In genomic region chr13:102487330-102487729, GRCh38 we compare ENCODE assay signal across 19 cellular contexts.
"Had no signal": no experiment of that assay in that cellular context is flagged by ENCODE, and none has a peak within 500 bp of the region (broad histone marks: within the 10 kb centered on the region; RNA-seq: fewer than 3 reads in every experiment).

No MANE protein-coding gene starts in this region.

- H3K4me3 ChIP-seq: dorsolateral prefrontal cortex, mucosa of descending colon, spleen, transverse colon had no signal

- H3K27me3 Mint-ChIP-seq: stimulated activated memory B cell treated with anti-CD40 and anti-IgM and Interleukin-4, amounts not matched to agents 10 μg/mL and 1 μg/mL and 100 μg/mL, for 72 hours had no signal

- H3K36me3 ChIP-seq: brain microvascular endothelial cell, neutrophil, spleen, transverse colon had no signal

- H3K4me1 ChIP-seq: spleen, transverse colon had no signal

- H3K4me3 Mint-ChIP-seq: activated naive CD8-positive, alpha-beta T cell; activated T-cell treated with anti-CD3 and anti-CD28 coated beads, Interleukin-2, amount 50 U/mL, for 4 hours; immature natural killer cell; naive thymus-derived CD8-positive, alpha-beta T cell; stimulated activated memory B cell treated with anti-CD40 and anti-IgM and Interleukin-4, amounts not matched to agents 10 μg/mL and 1 μg/mL and 100 μg/mL, for 72 hours had no signal

- H3K27ac Mint-ChIP-seq: activated naive CD8-positive, alpha-beta T cell; immature natural killer cell; naive thymus-derived CD8-positive, alpha-beta T cell; stimulated activated memory B cell treated with anti-CD40 and anti-IgM and Interleukin-4, amounts not matched to agents 10 μg/mL and 1 μg/mL and 100 μg/mL, for 72 hours had no signal

- H3K9me3 ChIP-seq: mucosa of descending colon, neutrophil, transverse colon had no signal

- H3K4me1 Mint-ChIP-seq: immature natural killer cell; naive thymus-derived CD8-positive, alpha-beta T cell; stimulated activated memory B cell treated with anti-CD40 and anti-IgM and Interleukin-4, amounts not matched to agents 10 μg/mL and 1 μg/mL and 100 μg/mL, for 72 hours had no signal

- ATAC-seq: activated CD4-positive, CD25-positive, alpha-beta regulatory T cell treated with anti-CD3 and anti-CD28 coated beads, Interleukin-2, amount 50 U/mL, for 24 hours; activated T-cell treated with anti-CD3 and anti-CD28 coated beads, Interleukin-2, amount 50 U/mL, for 4 hours; esophagus mucosa; left lobe of liver; mucosa of descending colon; naive thymus-derived CD8-positive, alpha-beta T cell; sciatic nerve; stimulated activated memory B cell treated with anti-CD40 and anti-IgM and Interleukin-4, amounts not matched to agents 10 μg/mL and 1 μg/mL and 100 μg/mL, for 72 hours had no signal

- H3K27ac ChIP-seq: brain microvascular endothelial cell, dorsolateral prefrontal cortex, neutrophil, spleen, transverse colon had no signal

- H3K9me3 Mint-ChIP-seq: activated T-cell treated with anti-CD3 and anti-CD28 coated beads, Interleukin-2, amount 50 U/mL, for 4 hours; immature natural killer cell; naive thymus-derived CD8-positive, alpha-beta T cell; stimulated activated memory B cell treated with anti-CD40 and anti-IgM and Interleukin-4, amounts not matched to agents 10 μg/mL and 1 μg/mL and 100 μg/mL, for 72 hours had no signal

- H3K27me3 ChIP-seq: brain microvascular endothelial cell, dorsolateral prefrontal cortex, neutrophil, transverse colon had no signal

- H3K36me3 Mint-ChIP-seq: activated naive CD8-positive, alpha-beta T cell; immature natural killer cell; naive thymus-derived CD8-positive, alpha-beta T cell; stimulated activated memory B cell treated with anti-CD40 and anti-IgM and Interleukin-4, amounts not matched to agents 10 μg/mL and 1 μg/mL and 100 μg/mL, for 72 hours had no signal

- DNase-seq: activated effector memory CD4-positive, alpha-beta T cell treated with anti-CD3 and anti-CD28 coated beads, Interleukin-2, amount 50 U/mL, for 16 hours; activated T-cell treated with anti-CD3 and anti-CD28 coated beads, Interleukin-2, amount 50 U/mL, for 4 hours; brain microvascular endothelial cell; cerebellar nuclear complex; foreskin fibroblast; immature natural killer cell; mucosa of descending colon; naive thymus-derived CD8-positive, alpha-beta T cell; spleen; stimulated activated CD4-positive, alpha-beta T cell treated with anti-CD3 and anti-CD28 coated beads, Interleukin-1b, Interleukin-23, amount 100 ng/mL, for 48 hours; transverse colon had no signal
